1 cellular context compared by ENCODE assay signal in the genomic region with DNA sequence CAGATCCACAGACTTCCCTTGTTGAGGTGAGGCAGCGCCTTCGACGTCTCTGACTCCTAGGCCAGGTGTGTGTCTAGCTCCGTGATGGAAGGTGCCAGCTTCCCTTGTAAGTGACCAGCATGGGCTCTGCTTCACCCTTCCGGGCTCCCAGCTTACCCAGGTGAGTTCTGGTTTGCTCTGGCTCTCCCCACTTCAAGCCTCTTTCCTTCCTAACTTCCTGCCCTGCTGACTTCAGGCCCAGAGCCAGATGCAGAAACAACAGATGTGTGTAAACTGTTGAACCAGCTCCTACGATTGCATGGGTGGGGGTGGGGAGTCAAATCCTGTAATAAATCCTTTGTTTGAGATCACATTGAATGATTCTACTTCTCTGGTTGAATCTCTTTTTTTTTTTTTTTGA.
TF ChIP-seq lines count a peak whose summit lies in the region.

No MANE protein-coding gene starts in this region.

TF ChIP-seq in H1, 55 proteins besides CTCF, POLR2A, EP300 and RAD21 (continued from another document):
- TF ChIP-seq, protein P1, sequence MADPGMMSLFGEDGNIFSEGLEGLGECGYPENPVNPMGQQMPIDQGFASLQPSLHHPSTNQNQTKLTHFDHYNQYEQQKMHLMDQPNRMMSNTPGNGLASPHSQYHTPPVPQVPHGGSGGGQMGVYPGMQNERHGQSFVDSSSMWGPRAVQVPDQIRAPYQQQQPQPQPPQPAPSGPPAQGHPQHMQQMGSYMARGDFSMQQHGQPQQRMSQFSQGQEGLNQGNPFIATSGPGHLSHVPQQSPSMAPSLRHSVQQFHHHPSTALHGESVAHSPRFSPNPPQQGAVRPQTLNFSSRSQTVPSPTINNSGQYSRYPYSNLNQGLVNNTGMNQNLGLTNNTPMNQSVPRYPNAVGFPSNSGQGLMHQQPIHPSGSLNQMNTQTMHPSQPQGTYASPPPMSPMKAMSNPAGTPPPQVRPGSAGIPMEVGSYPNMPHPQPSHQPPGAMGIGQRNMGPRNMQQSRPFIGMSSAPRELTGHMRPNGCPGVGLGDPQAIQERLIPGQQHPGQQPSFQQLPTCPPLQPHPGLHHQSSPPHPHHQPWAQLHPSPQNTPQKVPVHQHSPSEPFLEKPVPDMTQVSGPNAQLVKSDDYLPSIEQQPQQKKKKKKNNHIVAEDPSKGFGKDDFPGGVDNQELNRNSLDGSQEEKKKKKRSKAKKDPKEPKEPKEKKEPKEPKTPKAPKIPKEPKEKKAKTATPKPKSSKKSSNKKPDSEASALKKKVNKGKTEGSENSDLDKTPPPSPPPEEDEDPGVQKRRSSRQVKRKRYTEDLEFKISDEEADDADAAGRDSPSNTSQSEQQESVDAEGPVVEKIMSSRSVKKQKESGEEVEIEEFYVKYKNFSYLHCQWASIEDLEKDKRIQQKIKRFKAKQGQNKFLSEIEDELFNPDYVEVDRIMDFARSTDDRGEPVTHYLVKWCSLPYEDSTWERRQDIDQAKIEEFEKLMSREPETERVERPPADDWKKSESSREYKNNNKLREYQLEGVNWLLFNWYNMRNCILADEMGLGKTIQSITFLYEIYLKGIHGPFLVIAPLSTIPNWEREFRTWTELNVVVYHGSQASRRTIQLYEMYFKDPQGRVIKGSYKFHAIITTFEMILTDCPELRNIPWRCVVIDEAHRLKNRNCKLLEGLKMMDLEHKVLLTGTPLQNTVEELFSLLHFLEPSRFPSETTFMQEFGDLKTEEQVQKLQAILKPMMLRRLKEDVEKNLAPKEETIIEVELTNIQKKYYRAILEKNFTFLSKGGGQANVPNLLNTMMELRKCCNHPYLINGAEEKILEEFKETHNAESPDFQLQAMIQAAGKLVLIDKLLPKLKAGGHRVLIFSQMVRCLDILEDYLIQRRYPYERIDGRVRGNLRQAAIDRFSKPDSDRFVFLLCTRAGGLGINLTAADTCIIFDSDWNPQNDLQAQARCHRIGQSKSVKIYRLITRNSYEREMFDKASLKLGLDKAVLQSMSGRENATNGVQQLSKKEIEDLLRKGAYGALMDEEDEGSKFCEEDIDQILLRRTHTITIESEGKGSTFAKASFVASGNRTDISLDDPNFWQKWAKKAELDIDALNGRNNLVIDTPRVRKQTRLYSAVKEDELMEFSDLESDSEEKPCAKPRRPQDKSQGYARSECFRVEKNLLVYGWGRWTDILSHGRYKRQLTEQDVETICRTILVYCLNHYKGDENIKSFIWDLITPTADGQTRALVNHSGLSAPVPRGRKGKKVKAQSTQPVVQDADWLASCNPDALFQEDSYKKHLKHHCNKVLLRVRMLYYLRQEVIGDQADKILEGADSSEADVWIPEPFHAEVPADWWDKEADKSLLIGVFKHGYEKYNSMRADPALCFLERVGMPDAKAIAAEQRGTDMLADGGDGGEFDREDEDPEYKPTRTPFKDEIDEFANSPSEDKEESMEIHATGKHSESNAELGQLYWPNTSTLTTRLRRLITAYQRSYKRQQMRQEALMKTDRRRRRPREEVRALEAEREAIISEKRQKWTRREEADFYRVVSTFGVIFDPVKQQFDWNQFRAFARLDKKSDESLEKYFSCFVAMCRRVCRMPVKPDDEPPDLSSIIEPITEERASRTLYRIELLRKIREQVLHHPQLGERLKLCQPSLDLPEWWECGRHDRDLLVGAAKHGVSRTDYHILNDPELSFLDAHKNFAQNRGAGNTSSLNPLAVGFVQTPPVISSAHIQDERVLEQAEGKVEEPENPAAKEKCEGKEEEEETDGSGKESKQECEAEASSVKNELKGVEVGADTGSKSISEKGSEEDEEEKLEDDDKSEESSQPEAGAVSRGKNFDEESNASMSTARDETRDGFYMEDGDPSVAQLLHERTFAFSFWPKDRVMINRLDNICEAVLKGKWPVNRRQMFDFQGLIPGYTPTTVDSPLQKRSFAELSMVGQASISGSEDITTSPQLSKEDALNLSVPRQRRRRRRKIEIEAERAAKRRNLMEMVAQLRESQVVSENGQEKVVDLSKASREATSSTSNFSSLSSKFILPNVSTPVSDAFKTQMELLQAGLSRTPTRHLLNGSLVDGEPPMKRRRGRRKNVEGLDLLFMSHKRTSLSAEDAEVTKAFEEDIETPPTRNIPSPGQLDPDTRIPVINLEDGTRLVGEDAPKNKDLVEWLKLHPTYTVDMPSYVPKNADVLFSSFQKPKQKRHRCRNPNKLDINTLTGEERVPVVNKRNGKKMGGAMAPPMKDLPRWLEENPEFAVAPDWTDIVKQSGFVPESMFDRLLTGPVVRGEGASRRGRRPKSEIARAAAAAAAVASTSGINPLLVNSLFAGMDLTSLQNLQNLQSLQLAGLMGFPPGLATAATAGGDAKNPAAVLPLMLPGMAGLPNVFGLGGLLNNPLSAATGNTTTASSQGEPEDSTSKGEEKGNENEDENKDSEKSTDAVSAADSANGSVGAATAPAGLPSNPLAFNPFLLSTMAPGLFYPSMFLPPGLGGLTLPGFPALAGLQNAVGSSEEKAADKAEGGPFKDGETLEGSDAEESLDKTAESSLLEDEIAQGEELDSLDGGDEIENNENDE (IDR thresholded peaks at IDR 0.05; ENCODE audit: insufficient replicate concordance, low read length) = no peak
TF ChIP-seq in H1: peak in this region for 0.
